In the genomic region with DNA sequence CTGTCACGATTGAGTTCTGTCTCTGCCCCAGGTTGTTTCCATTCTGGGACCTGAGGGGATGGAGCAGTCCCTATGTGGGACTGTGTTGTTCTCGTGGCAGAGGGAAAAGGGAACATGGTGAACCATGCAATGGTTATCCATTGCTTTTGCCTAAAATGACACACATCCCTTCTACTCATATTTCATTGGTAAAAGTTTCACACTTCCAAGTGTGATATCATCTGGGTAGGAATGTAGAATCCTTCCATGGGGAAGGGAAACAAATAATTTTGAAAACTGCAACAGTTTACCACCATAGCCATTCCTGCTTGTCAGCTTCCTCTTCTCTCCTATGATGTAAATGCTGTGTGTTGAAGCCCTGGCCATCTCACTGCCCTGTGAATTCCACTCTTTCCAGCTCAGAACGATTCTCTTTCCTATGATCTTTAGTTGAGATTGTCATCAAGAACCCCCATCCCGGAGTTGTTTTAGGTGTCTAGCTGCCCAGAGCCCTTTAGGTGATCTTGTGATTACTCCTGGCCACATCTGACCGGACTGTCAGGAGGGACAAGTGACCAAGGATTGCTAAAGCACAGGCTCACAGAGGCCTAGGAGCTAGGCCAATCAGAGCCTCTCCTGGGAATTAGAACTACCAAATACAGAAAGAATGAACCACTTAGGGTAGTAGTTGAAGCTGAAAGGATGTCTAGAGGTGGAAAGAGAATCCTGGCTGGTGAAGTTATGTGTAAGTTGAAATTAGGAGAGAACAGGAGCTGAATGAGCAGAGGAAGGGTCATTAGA, we compare ENCODE assay signal across 13 cellular contexts.
DNase-seq lines count a peak whose midpoint lies in the region; ATAC-seq and TF ChIP-seq lines count a peak whose summit lies in the region.
"Had no signal": no experiment of that assay in that cellular context is flagged by ENCODE, and none has a peak within 500 bp of the region (broad histone marks: within the 10 kb centered on the region; RNA-seq: fewer than 3 reads in every experiment).

No MANE protein-coding gene starts in this region.

- in situ Hi-C loops in Panc1 (cut with HindIII; ENCODE audit: low pct_unique_long_range_greater_than_20kb, low sequenced_read_pairs): no loop called here

- ATAC-seq in Panc1: no peak
- ATAC-seq in stimulated activated memory B cell treated with anti-CD40 and anti-IgM and Interleukin-4, amounts not matched to agents 10 μg/mL and 1 μg/mL and 100 μg/mL, for 72 hours: no peak
- no peak for ATAC-seq in naive thymus-derived CD8-positive, alpha-beta T cell
- ATAC-seq: esophagus mucosa had no signal

- H3K36me3 ChIP-seq in Panc1 (ENCODE audit: control insufficient read depth, insufficient read depth, low read length): no peaks in the 10 kb centered on the region

- peak overlapping the region; percentile 24 for H3K27ac Mint-ChIP-seq in T-helper 1 cell treated with Interleukin-12 subunit alpha and Interleukin-12 subunit beta and Interleukin-4 antibody, amounts not matched to agents 30 μg/mL and 1 μg/mL, for 36 hours
- peak overlapping the region; percentile 4 for H3K27ac Mint-ChIP-seq in stimulated activated memory B cell treated with anti-CD40 and anti-IgM and Interleukin-4, amounts not matched to agents 10 μg/mL and 1 μg/mL and 100 μg/mL, for 72 hours
- peak overlapping the region in 3 of 10 donors; percentile 0 to 85 (median 40) for H3K27ac Mint-ChIP-seq in naive thymus-derived CD8-positive, alpha-beta T cell

- H3K4me3 Mint-ChIP-seq in T-helper 1 cell treated with Interleukin-12 subunit alpha and Interleukin-12 subunit beta and Interleukin-4 antibody, amounts not matched to agents 30 μg/mL and 1 μg/mL, for 36 hours: no peak overlapping the region
- H3K4me3 Mint-ChIP-seq in stimulated activated memory B cell treated with anti-CD40 and anti-IgM and Interleukin-4, amounts not matched to agents 10 μg/mL and 1 μg/mL and 100 μg/mL, for 72 hours: no peak overlapping the region
- no peak overlapping the region for H3K4me3 Mint-ChIP-seq in naive thymus-derived CD8-positive, alpha-beta T cell

- H3K9me3 ChIP-seq in Panc1 (ENCODE audit: control insufficient read depth, insufficient read depth, low read depth, low read length): no peaks in the 10 kb centered on the region

- TF ChIP-seq CTCF in Panc1 (IDR thresholded peaks at IDR 0.05) (no peak), fibroblast of mammary gland (conservative IDR thresholded peaks at IDR 0.05; ENCODE audit: control insufficient read depth, insufficient read depth, low read depth, low read length) (no peak)

- no peaks in the 10 kb centered on the region for H3K9me3 Mint-ChIP-seq in T-helper 1 cell treated with Interleukin-12 subunit alpha and Interleukin-12 subunit beta and Interleukin-4 antibody, amounts not matched to agents 30 μg/mL and 1 μg/mL, for 36 hours
- H3K9me3 Mint-ChIP-seq in stimulated activated memory B cell treated with anti-CD40 and anti-IgM and Interleukin-4, amounts not matched to agents 10 μg/mL and 1 μg/mL and 100 μg/mL, for 72 hours: no peaks in the 10 kb centered on the region
- H3K9me3 Mint-ChIP-seq in naive thymus-derived CD8-positive, alpha-beta T cell: no peaks in the 10 kb centered on the region

- POLR2A ChIA-PET in Panc1 (lab: Charles Lee): interaction anchor here (0.5 kb wide), 1 partner anchor 77 kb away, joined by 8 read pairs; no protein-coding TSS in a partner anchor
- POLR2A ChIA-PET in naive thymus-derived CD8-positive, alpha-beta T cell (lab: Charles Lee): interaction anchor here (0.6 kb wide), 1 partner anchor 170 kb away, joined by 3 read pairs; no protein-coding TSS in a partner anchor

- H3K27ac ChIP-seq in Panc1 (ENCODE audit: low read length) (peak overlapping the region; percentile 62; the same call in 1 of the 2 replicates), substantia nigra (ENCODE audit: low read depth, low read length, poor library complexity, severe bottlenecking) (no peak overlapping the region)
- H3K27ac ChIP-seq: 22Rv1 had no signal

- H3K36me3 Mint-ChIP-seq in T-helper 1 cell treated with Interleukin-12 subunit alpha and Interleukin-12 subunit beta and Interleukin-4 antibody, amounts not matched to agents 30 μg/mL and 1 μg/mL, for 36 hours (ENCODE audit: low read depth): peaks cover 42% of the 10 kb centered on the region
- H3K36me3 Mint-ChIP-seq in stimulated activated memory B cell treated with anti-CD40 and anti-IgM and Interleukin-4, amounts not matched to agents 10 μg/mL and 1 μg/mL and 100 μg/mL, for 72 hours: peaks cover 38% of the 10 kb centered on the region
- H3K36me3 Mint-ChIP-seq in naive thymus-derived CD8-positive, alpha-beta T cell: peaks cover 5 to 42% (median 24%) of the 10 kb centered on the region in 3 donors

- no peak for DNase-seq in T-helper 1 cell
- no peak for DNase-seq in Panc1 (ENCODE audit: low read depth, low spot score)
- peak; percentile 52 for DNase-seq in fibroblast of mammary gland (ENCODE audit: low read depth)
- no peak for DNase-seq in substantia nigra (lab: John Stamatoyannopoulos, UW)
- no peak for DNase-seq in naive thymus-derived CD8-positive, alpha-beta T cell
- DNase-seq in SIG-M5 treated with dmso at 0.1 percent for 504 hours (lab: John Stamatoyannopoulos, UW; ENCODE audit: unreplicated experiment): no peak
- DNase-seq: activated gamma-delta T cell, NCI-H1092 treated with DMSO at 0.1 percent for 48 hours, NCI-H345 had no signal

- intact Hi-C loops in Panc1 (cut with micrococcal nuclease; ENCODE audit: unreplicated experiment): no loop called here

- no peaks in the 10 kb centered on the region for H3K27me3 Mint-ChIP-seq in T-helper 1 cell treated with Interleukin-12 subunit alpha and Interleukin-12 subunit beta and Interleukin-4 antibody, amounts not matched to agents 30 μg/mL and 1 μg/mL, for 36 hours (ENCODE audit: low read depth)
- no peaks in the 10 kb centered on the region for H3K27me3 Mint-ChIP-seq in stimulated activated memory B cell treated with anti-CD40 and anti-IgM and Interleukin-4, amounts not matched to agents 10 μg/mL and 1 μg/mL and 100 μg/mL, for 72 hours
- no peaks in the 10 kb centered on the region for H3K27me3 Mint-ChIP-seq in naive thymus-derived CD8-positive, alpha-beta T cell

- peaks cover 33% of the 10 kb centered on the region for H3K4me1 Mint-ChIP-seq in T-helper 1 cell treated with Interleukin-12 subunit alpha and Interleukin-12 subunit beta and Interleukin-4 antibody, amounts not matched to agents 30 μg/mL and 1 μg/mL, for 36 hours (ENCODE audit: low read depth)
- H3K4me1 Mint-ChIP-seq in stimulated activated memory B cell treated with anti-CD40 and anti-IgM and Interleukin-4, amounts not matched to agents 10 μg/mL and 1 μg/mL and 100 μg/mL, for 72 hours: peaks cover 11% of the 10 kb centered on the region
- peaks cover 16 to 27% (median 20%) of the 10 kb centered on the region in 4 donors for H3K4me1 Mint-ChIP-seq in naive thymus-derived CD8-positive, alpha-beta T cell

- H3K4me3 ChIP-seq in Panc1 (ENCODE audit: low read depth in 2 of 2, low read length in 2 of 2) (no peak overlapping the region), fibroblast of mammary gland (ENCODE audit: control insufficient read depth, low read depth, low read length) (no peak overlapping the region)

- no peaks in the 10 kb centered on the region for H3K4me1 ChIP-seq in Panc1 (ENCODE audit: control insufficient read depth, insufficient read depth, low read length)

- no peaks in the 10 kb centered on the region for H3K27me3 ChIP-seq in Panc1 (ENCODE audit: control insufficient read depth, insufficient read depth, low read length)

- no TSS peak for BruUV-seq in Panc1 (replicated peaks; lab: Mats Ljungman, UMichigan)

- CTCF ChIA-PET in Panc1 (lab: Charles Lee): no interaction called here
